8 cellular contexts compared by ENCODE assay signal in genomic region chr11:78188809-78189724, GRCh38. TPM values are rescaled to one million over a fixed set of nuclear protein-coding genes. Genes with fewer than 3 reads are reported as not detected.
DNase-seq lines count a peak whose midpoint lies in the region; ATAC-seq, FAIRE-seq and TF ChIP-seq lines count a peak whose summit lies in the region.

Gene USP35 (plus strand): TSS chr11:78188919. CDS start chr11:78196246, 7,327 bp downstream.

- intact Hi-C loops in A673 (cut with micrococcal nuclease; ENCODE audit: unreplicated experiment): no loop called here

- H3K27me3 ChIP-seq in A673 (replicated peaks; ENCODE audit: insufficient read depth, low read depth, low read length, poor library complexity) (no peaks in the 10 kb centered on the region), iPS-15b (ENCODE audit: control insufficient read depth, insufficient read depth, low read length) (peaks cover 8% of the 10 kb centered on the region)

- no peak within 1 kb of the TSS for H3K9ac ChIP-seq in iPS-15b (ENCODE audit: low read depth, low read length)

- peaks cover 13% of the 10 kb centered on the region for H3K4me1 ChIP-seq in A673 (ENCODE audit: insufficient read depth, low read length, poor library complexity, severe bottlenecking)
- H3K4me1 ChIP-seq in HEK293 (ENCODE audit: control insufficient read depth, insufficient read depth, low read length): no peaks in the 10 kb centered on the region
- peaks cover 4% of the 10 kb centered on the region for H3K4me1 ChIP-seq in iPS-15b (ENCODE audit: control insufficient read depth, insufficient read depth, low read length)

- no peaks in the 10 kb centered on the region for H3K27me3 Mint-ChIP-seq in activated naive CD8-positive, alpha-beta T cell
- H3K27me3 Mint-ChIP-seq in stimulated activated naive B cell treated with anti-CD40 and anti-IgM and Interleukin-4, amounts not matched to agents 10 μg/mL and 1 μg/mL and 100 μg/mL, for 72 hours: no peaks in the 10 kb centered on the region

- peak within 1 kb of the TSS; percentile 98 for H3K4me3 Mint-ChIP-seq in activated naive CD8-positive, alpha-beta T cell
- H3K4me3 Mint-ChIP-seq in stimulated activated naive B cell treated with anti-CD40 and anti-IgM and Interleukin-4, amounts not matched to agents 10 μg/mL and 1 μg/mL and 100 μg/mL, for 72 hours: peak within 1 kb of the TSS; percentile 99 to 100

- DNase-seq in A673 (ENCODE audit: low spot score) (no peak), SKM-1 (lab: John Stamatoyannopoulos, UW; ENCODE audit: unreplicated experiment) (no peak), D721Med (ENCODE audit: insufficient read length, low spot score) (no peak)
- no peak for DNase-seq in stimulated activated naive B cell treated with anti-CD40 and anti-IgM and Interleukin-4, amounts not matched to agents 10 μg/mL and 1 μg/mL and 100 μg/mL, for 72 hours

- CTCF ChIA-PET in A673 (lab: Charles Lee): interaction anchor here (1.0 kb wide), 1 partner anchor 228 kb away, joined by 3 read pairs; no protein-coding TSS in a partner anchor
- CTCF ChIA-PET in HEK293 (lab: Yijun Ruan, JAX): interaction anchor here (0.7 to 1.9 kb wide), 2 partner anchors 375 to 1009 kb away, joined by 3 to 4 read pairs; no protein-coding TSS in a partner anchor

- no peaks in the 10 kb centered on the region for H3K9me3 Mint-ChIP-seq in activated naive CD8-positive, alpha-beta T cell (ENCODE audit: low read depth)
- peaks cover 2 to 3% of the 10 kb centered on the region in 2 donors for H3K9me3 Mint-ChIP-seq in stimulated activated naive B cell treated with anti-CD40 and anti-IgM and Interleukin-4, amounts not matched to agents 10 μg/mL and 1 μg/mL and 100 μg/mL, for 72 hours

- H3K27ac Mint-ChIP-seq in activated naive CD8-positive, alpha-beta T cell: peak within 1 kb of the TSS; percentile 98
- peak within 1 kb of the TSS; percentile 97 for H3K27ac Mint-ChIP-seq in stimulated activated naive B cell treated with anti-CD40 and anti-IgM and Interleukin-4, amounts not matched to agents 10 μg/mL and 1 μg/mL and 100 μg/mL, for 72 hours

- H3K27ac ChIP-seq in A673 (ENCODE audit: low read depth, low read length, poor library complexity, severe bottlenecking) (peak within 1 kb of the TSS; percentile 84), HEK293 (ENCODE audit: extremely low read depth, low read depth, low read length) (no peak within 1 kb of the TSS; the same call in 1 of the 2 replicates)

- H3K9me3 ChIP-seq in A673 (ENCODE audit: low read depth, low read length, poor library complexity, severe bottlenecking) (no peaks in the 10 kb centered on the region), HEK293 (ENCODE audit: control insufficient read depth, insufficient read depth, low read depth, low read length) (no peaks in the 10 kb centered on the region), iPS-15b (ENCODE audit: control insufficient read depth, insufficient read depth, low read length) (no peaks in the 10 kb centered on the region)

- H3K4me3 ChIP-seq in A673 (ENCODE audit: low read depth, low read length, poor library complexity, severe bottlenecking): peak within 1 kb of the TSS; percentile 97
- H3K4me3 ChIP-seq in HEK293 (ENCODE audit: low read depth, low read length): peak within 1 kb of the TSS; percentile 83
- peak within 1 kb of the TSS; percentile 86 for H3K4me3 ChIP-seq in iPS-15b (ENCODE audit: low read depth, low read length)

- no peak for TF ChIP-seq CTCF in A673 (conservative IDR thresholded peaks at IDR 0.05; ENCODE audit: low read depth, low read length)
- no peak for TF ChIP-seq CTCF in HEK293 (tag by site-specific recombination; IDR thresholded peaks at IDR 0.05)
- TF ChIP-seq CTCF in D721Med (IDR thresholded peaks at IDR 0.05; ENCODE audit: insufficient read depth, missing control alignments): no peak

- FAIRE-seq in D721Med (lab: Jason Lieb, UNC): no peak

- H3K4me1 Mint-ChIP-seq in activated naive CD8-positive, alpha-beta T cell (ENCODE audit: low read depth): peaks cover 59% of the 10 kb centered on the region
- peaks cover 43 to 66% of the 10 kb centered on the region in 2 donors for H3K4me1 Mint-ChIP-seq in stimulated activated naive B cell treated with anti-CD40 and anti-IgM and Interleukin-4, amounts not matched to agents 10 μg/mL and 1 μg/mL and 100 μg/mL, for 72 hours

- peaks cover 2% of the 10 kb centered on the region for H3K36me3 Mint-ChIP-seq in activated naive CD8-positive, alpha-beta T cell
- peaks cover 11 to 27% of the 10 kb centered on the region in 2 donors for H3K36me3 Mint-ChIP-seq in stimulated activated naive B cell treated with anti-CD40 and anti-IgM and Interleukin-4, amounts not matched to agents 10 μg/mL and 1 μg/mL and 100 μg/mL, for 72 hours

- POLR2A ChIA-PET in A673 (lab: Charles Lee; ENCODE audit: low non-redundant PET): no interaction called here
- POLR2A ChIA-PET in HEK293 (lab: Yijun Ruan, JAX): interaction anchor here (0.5 to 1.6 kb wide), 8 partner anchors 12 to 386 kb away, joined by 3 to 21 read pairs (median 5); partner anchors contain the start of genes ALG8, INTS4, NARS2 and NDUFC2

- BruUV-seq in A673 (replicated peaks; lab: Mats Ljungman, UMichigan): no TSS peak

- ATAC-seq in stimulated activated naive B cell treated with anti-CD40 and anti-IgM and Interleukin-4, amounts not matched to agents 10 μg/mL and 1 μg/mL and 100 μg/mL, for 72 hours (replicated peaks): peak in 1 of 2 donors; percentile 8
- no peak for ATAC-seq in HG03175 (IDR thresholded peaks at IDR 0.05; ENCODE audit: unreplicated experiment)

- H3K36me3 ChIP-seq in A673 (ENCODE audit: insufficient read depth, low read length, poor library complexity, severe bottlenecking) (no peaks in the 10 kb centered on the region), HEK293 (ENCODE audit: control insufficient read depth in 2 of 2, insufficient read depth in 1 of 2, low read length in 2 of 2) (no peaks in the 10 kb centered on the region), iPS-15b (ENCODE audit: control insufficient read depth, insufficient read depth, low read length) (no peaks in the 10 kb centered on the region)

TF ChIP-seq in HEK293, 187 proteins besides CTCF, POLR2A, EP300 and RAD21 (continues in another document):
- TF ChIP-seq ZNF626 (tag by site-specific recombination; IDR thresholded peaks at IDR 0.05) (no peak), ELK4 (IDR thresholded peaks at IDR 0.05; ENCODE audit: borderline replicate concordance, low read depth, low read length) (no peak), ZNF48 (tag by site-specific recombination; IDR thresholded peaks at IDR 0.05) (no peak), ZNF610 (tag by site-specific recombination; IDR thresholded peaks at IDR 0.05; ENCODE audit: borderline replicate concordance) (no peak), ZBTB10 (tag by site-specific recombination; IDR thresholded peaks at IDR 0.05) (no peak), SP3 (tag by site-specific recombination; IDR thresholded peaks at IDR 0.05) (peak; percentile 47), ZNF341 (tag by site-specific recombination; IDR thresholded peaks at IDR 0.05; ENCODE audit: low read depth) (no peak), PRDM6 (tag by site-specific recombination; IDR thresholded peaks at IDR 0.05) (no peak)

RNA-seq across cellular contexts. Expression of gene USP35, which starts in this region (rescaled TPM):
- 4.8 and 6.7 TPM in 2 replicates for total RNA-seq in A673 (2021)
